In genomic region chr5:68747077-68747420, GRCh38 we compare ENCODE assay signal across 19 cellular contexts.
DNase-seq lines count a peak whose midpoint lies in the region; ATAC-seq and TF ChIP-seq lines count a peak whose summit lies in the region.
"Had no signal": no experiment of that assay in that cellular context is flagged by ENCODE, and none has a peak within 500 bp of the region (broad histone marks: within the 10 kb centered on the region; RNA-seq: fewer than 3 reads in every experiment).

No MANE protein-coding gene starts in this region.

- peak overlapping the region; percentile 40 to 88 (median 83) for H3K27ac Mint-ChIP-seq in nephron

- H3K36me3 Mint-ChIP-seq in nephron (ENCODE audit: low read depth) = no peaks in the 10 kb centered on the region

- no peaks in the 10 kb centered on the region for H3K9me3 ChIP-seq in body of pancreas
- H3K9me3 ChIP-seq in hepatocyte (ENCODE audit: low read depth) = no peaks in the 10 kb centered on the region
- H3K9me3 ChIP-seq in skeletal muscle tissue (ENCODE audit: control insufficient read depth in 3 of 3, low read length in 3 of 3) = no peaks in the 10 kb centered on the region
- H3K9me3 ChIP-seq: BE2C, Peyer's patch had no signal

- no peaks in the 10 kb centered on the region for H3K9me2 ChIP-seq in hepatocyte (replicated peaks; ENCODE audit: insufficient read depth)

- peak overlapping the region in 2 of 3 donors; percentile 52 to 69 for H3K9ac ChIP-seq in skeletal muscle tissue (ENCODE audit: low read depth in 1 of 3, low read length in 3 of 3)

- no peaks in the 10 kb centered on the region for H3K27me3 ChIP-seq in body of pancreas
- no peaks in the 10 kb centered on the region for H3K27me3 ChIP-seq in hepatocyte
- no peaks in the 10 kb centered on the region for H3K27me3 ChIP-seq in skeletal muscle tissue (ENCODE audit: control insufficient read depth in 3 of 3, insufficient read depth in 3 of 3, low read length in 3 of 3)
- H3K27me3 ChIP-seq: BE2C, Peyer's patch had no signal

- peaks cover 56% of the 10 kb centered on the region for H3K4me1 Mint-ChIP-seq in nephron

- intact Hi-C loops in body of pancreas (cut with DNase I) = no loop called here

- no peaks in the 10 kb centered on the region for H3K27me3 Mint-ChIP-seq in nephron (ENCODE audit: low read depth)

- peak overlapping the region in 1 of 4 donors; percentile 4 for H3K27ac ChIP-seq in body of pancreas
- no peak overlapping the region for H3K27ac ChIP-seq in hepatocyte
- no peak overlapping the region for H3K27ac ChIP-seq in skeletal muscle tissue (ENCODE audit: low read depth, low read length)
- H3K27ac ChIP-seq: Peyer's patch had no signal

- H3K4me3 Mint-ChIP-seq in nephron = no peak overlapping the region

- no peak for TF ChIP-seq CTCF in body of pancreas (IDR thresholded peaks at IDR 0.05)
- no peak for TF ChIP-seq CTCF in hepatocyte (IDR thresholded peaks at IDR 0.05; ENCODE audit: poor library complexity)
- TF ChIP-seq CTCF in nephron (IDR thresholded peaks at IDR 0.05; ENCODE audit: unreplicated experiment in 3 of 3) = no peak

- no peak for DNase-seq in body of pancreas
- no peak for DNase-seq in hepatocyte (ENCODE audit: low spot score)
- DNase-seq in NCI-H1092 (lab: John Stamatoyannopoulos, UW) = no peak
- no peak for DNase-seq in NCI-H1105 treated with DMSO at 0.1 percent for 48 hours (lab: John Stamatoyannopoulos, UW)
- DNase-seq in HT-29 (ENCODE audit: low spot score) = no peak
- DNase-seq: BE2C, EL, GF-D8, MM.1S, NCI-H1092 treated with DMSO at 0.1 percent for 48 hours, NCI-H146, NCI-H2029, NCI-H226, NCI-H524, NCI-H774, Peyer's patch had no signal

- TF ChIP-seq POLR2A in body of pancreas (IDR thresholded peaks at IDR 0.05) = no peak

- H3K79me2 ChIP-seq in hepatocyte = no peaks in the 10 kb centered on the region

- H3K4me1 ChIP-seq in body of pancreas (peaks cover 9% of the 10 kb centered on the region), hepatocyte (ENCODE audit: insufficient read depth) (peaks cover 8% of the 10 kb centered on the region), skeletal muscle tissue (ENCODE audit: control insufficient read depth in 3 of 3, insufficient read depth in 3 of 3, low read length in 3 of 3) (peaks cover 7 to 11% (median 9%) of the 10 kb centered on the region in 3 donors)
- H3K4me1 ChIP-seq: Peyer's patch had no signal

- H2AFZ ChIP-seq in hepatocyte = no peak overlapping the region

- ATAC-seq in body of pancreas = peak; percentile 9
- ATAC-seq: K562 had no signal

- H3K4me3 ChIP-seq in body of pancreas (no peak overlapping the region), hepatocyte (no peak overlapping the region), skeletal muscle tissue (ENCODE audit: low read length in 3 of 3) (peak overlapping the region; percentile 2 to 15 (median 7))
- H3K4me3 ChIP-seq: K562, Peyer's patch had no signal

- H3K9me3 Mint-ChIP-seq in nephron = no peaks in the 10 kb centered on the region

- no peaks in the 10 kb centered on the region for H4K20me1 ChIP-seq in hepatocyte (ENCODE audit: insufficient read depth, poor library complexity, severe bottlenecking)

- peak overlapping the region; percentile 43 for H3K4me2 ChIP-seq in hepatocyte

- H3K36me3 ChIP-seq in body of pancreas (replicated peaks in 1 of 2; ENCODE audit: insufficient read depth in 1 of 2, low read depth in 2 of 2) (no peaks in the 10 kb centered on the region), hepatocyte (replicated peaks; ENCODE audit: insufficient read depth, low read depth) (no peaks in the 10 kb centered on the region), skeletal muscle tissue (ENCODE audit: control insufficient read depth in 3 of 3, insufficient read depth in 3 of 3, low read length in 3 of 3) (no peaks in the 10 kb centered on the region)
- H3K36me3 ChIP-seq: BE2C, Peyer's patch had no signal

- 68 to 79% methylated on average over 5 of the region's 5 CpGs for WGBS in body of pancreas, 2 donors
- WGBS in hepatocyte (ENCODE audit: low lambda C conversion rate, missing lambda C conversion rate) = 32% methylated on average over 5 of the region's 5 CpGs

Comparison
In these comparisons a context has a peak if more than half of its experiments do, and no peak if none do; other contexts are left out.
1. H3K4me3 ChIP-seq: peak in skeletal muscle tissue (3 of 3); none in body of pancreas (0 of 2) and hepatocyte (single experiment).